ENCODE assay signal across 8 cellular contexts in genomic region chr1:98388431-98388830, GRCh38.
DNase-seq lines count a peak whose midpoint lies in the region; ATAC-seq lines count a peak whose summit lies in the region.

No MANE protein-coding gene starts in this region.

- no peak for DNase-seq in activated naive CD8-positive, alpha-beta T cell treated with anti-CD3 and anti-CD28 coated beads, Interleukin-2, amount 10 ng/mL, durations not matched to agents 7 days and 5 days
- DNase-seq in activated naive CD8-positive, alpha-beta T cell treated with anti-CD3 and anti-CD28 coated beads for 36 hours: no peak
- peak; percentile 69 for DNase-seq in astrocyte of the hippocampus (ENCODE audit: low read depth, low spot score)
- no peak for DNase-seq in natural killer cell treated with Interleukin-12 subunit alpha and Interleukin-12 subunit beta and Interleukin-15 and Interleukin-18, amount 100 ng/mL, for 72 hours (ENCODE audit: low spot score)
- DNase-seq in stimulated activated CD4-positive, alpha-beta T cell treated with anti-CD3 and anti-CD28 coated beads, Interleukin-15, amount 100 ng/mL, for 24 hours: no peak
- DNase-seq in T-helper 9 cell: no peak
- DNase-seq in NCI-H1436 (lab: John Stamatoyannopoulos, UW): no peak

- POLR2A ChIA-PET in activated naive CD8-positive, alpha-beta T cell treated with anti-CD3 and anti-CD28 coated beads, Interleukin-2, amount 10 ng/mL, durations not matched to agents 7 days and 5 days (lab: Charles Lee): no interaction called here

- peak; percentile 98 for ATAC-seq in activated naive CD8-positive, alpha-beta T cell treated with anti-CD3 and anti-CD28 coated beads, Interleukin-2, amount 10 ng/mL, durations not matched to agents 7 days and 5 days (ENCODE audit: low read depth)
- peak; percentile 56 for ATAC-seq in HG03571 (IDR thresholded peaks at IDR 0.05; ENCODE audit: unreplicated experiment)
- peak; percentile 87 to 89 for ATAC-seq in natural killer cell treated with Interleukin-12 subunit alpha and Interleukin-12 subunit beta and Interleukin-15 and Interleukin-18, amount 100 ng/mL, for 72 hours

- peaks cover 5% of the 10 kb centered on the region for H3K36me3 Mint-ChIP-seq in activated naive CD8-positive, alpha-beta T cell treated with anti-CD3 and anti-CD28 coated beads, Interleukin-2, amount 10 ng/mL, durations not matched to agents 7 days and 5 days
- no peaks in the 10 kb centered on the region for H3K36me3 Mint-ChIP-seq in activated naive CD8-positive, alpha-beta T cell treated with anti-CD3 and anti-CD28 coated beads for 36 hours
- H3K36me3 Mint-ChIP-seq in natural killer cell treated with Interleukin-12 subunit alpha and Interleukin-12 subunit beta and Interleukin-15 and Interleukin-18, amount 100 ng/mL, for 72 hours: peaks cover 5% of the 10 kb centered on the region

- peak overlapping the region; percentile 44 for H3K27ac Mint-ChIP-seq in activated naive CD8-positive, alpha-beta T cell treated with anti-CD3 and anti-CD28 coated beads, Interleukin-2, amount 10 ng/mL, durations not matched to agents 7 days and 5 days
- H3K27ac Mint-ChIP-seq in activated naive CD8-positive, alpha-beta T cell treated with anti-CD3 and anti-CD28 coated beads for 36 hours: no peak overlapping the region
- H3K27ac Mint-ChIP-seq in natural killer cell treated with Interleukin-12 subunit alpha and Interleukin-12 subunit beta and Interleukin-15 and Interleukin-18, amount 100 ng/mL, for 72 hours: peak overlapping the region; percentile 88 to 96

- peak overlapping the region; percentile 70 for H3K4me3 Mint-ChIP-seq in activated naive CD8-positive, alpha-beta T cell treated with anti-CD3 and anti-CD28 coated beads, Interleukin-2, amount 10 ng/mL, durations not matched to agents 7 days and 5 days
- H3K4me3 Mint-ChIP-seq in activated naive CD8-positive, alpha-beta T cell treated with anti-CD3 and anti-CD28 coated beads for 36 hours: no peak overlapping the region
- peak overlapping the region; percentile 65 for H3K4me3 Mint-ChIP-seq in natural killer cell treated with Interleukin-12 subunit alpha and Interleukin-12 subunit beta and Interleukin-15 and Interleukin-18, amount 100 ng/mL, for 72 hours

- H3K4me1 Mint-ChIP-seq in activated naive CD8-positive, alpha-beta T cell treated with anti-CD3 and anti-CD28 coated beads, Interleukin-2, amount 10 ng/mL, durations not matched to agents 7 days and 5 days: peaks cover 14% of the 10 kb centered on the region
- peaks cover 9% of the 10 kb centered on the region for H3K4me1 Mint-ChIP-seq in activated naive CD8-positive, alpha-beta T cell treated with anti-CD3 and anti-CD28 coated beads for 36 hours
- H3K4me1 Mint-ChIP-seq in natural killer cell treated with Interleukin-12 subunit alpha and Interleukin-12 subunit beta and Interleukin-15 and Interleukin-18, amount 100 ng/mL, for 72 hours (ENCODE audit: low read depth in 2 of 2): peaks cover 16 to 33% of the 10 kb centered on the region in 2 donors

- H3K27me3 Mint-ChIP-seq in activated naive CD8-positive, alpha-beta T cell treated with anti-CD3 and anti-CD28 coated beads, Interleukin-2, amount 10 ng/mL, durations not matched to agents 7 days and 5 days: peaks cover 11% of the 10 kb centered on the region
- H3K27me3 Mint-ChIP-seq in activated naive CD8-positive, alpha-beta T cell treated with anti-CD3 and anti-CD28 coated beads for 36 hours: no peaks in the 10 kb centered on the region
- H3K27me3 Mint-ChIP-seq in natural killer cell treated with Interleukin-12 subunit alpha and Interleukin-12 subunit beta and Interleukin-15 and Interleukin-18, amount 100 ng/mL, for 72 hours: no peaks in the 10 kb centered on the region

- H3K9me3 Mint-ChIP-seq in activated naive CD8-positive, alpha-beta T cell treated with anti-CD3 and anti-CD28 coated beads, Interleukin-2, amount 10 ng/mL, durations not matched to agents 7 days and 5 days: no peaks in the 10 kb centered on the region
- H3K9me3 Mint-ChIP-seq in activated naive CD8-positive, alpha-beta T cell treated with anti-CD3 and anti-CD28 coated beads for 36 hours: no peaks in the 10 kb centered on the region
- H3K9me3 Mint-ChIP-seq in natural killer cell treated with Interleukin-12 subunit alpha and Interleukin-12 subunit beta and Interleukin-15 and Interleukin-18, amount 100 ng/mL, for 72 hours: peaks cover 5% of the 10 kb centered on the region
